In genomic region chr12:120677765-120678473, GRCh38 we compare ENCODE assay signal across 8 cellular contexts. TPM values are rescaled to one million over a fixed set of nuclear protein-coding genes. Genes with fewer than 3 reads are reported as not detected.
DNase-seq lines count a peak whose midpoint lies in the region; ATAC-seq, FAIRE-seq and TF ChIP-seq lines count a peak whose summit lies in the region.

No MANE protein-coding gene starts in this region.

- no peaks in the 10 kb centered on the region for H3K9me3 ChIP-seq in K562 (replicated peaks; ENCODE audit: control insufficient read depth, insufficient read depth, low read depth, low read length)

- H3K36me3 Mint-ChIP-seq in activated CD4-positive, alpha-beta T cell treated with anti-CD3 and anti-CD28 coated beads for 36 hours (ENCODE audit: low read depth), result no peaks in the 10 kb centered on the region
- H3K36me3 Mint-ChIP-seq in stimulated activated memory B cell treated with anti-CD40 and anti-IgM and Interleukin-4, amounts not matched to agents 10 μg/mL and 1 μg/mL and 100 μg/mL, for 72 hours, result no peaks in the 10 kb centered on the region

- peak overlapping the region; percentile 70 for H3K27ac Mint-ChIP-seq in activated CD4-positive, alpha-beta T cell treated with anti-CD3 and anti-CD28 coated beads for 36 hours
- peak overlapping the region; percentile 75 for H3K27ac Mint-ChIP-seq in stimulated activated memory B cell treated with anti-CD40 and anti-IgM and Interleukin-4, amounts not matched to agents 10 μg/mL and 1 μg/mL and 100 μg/mL, for 72 hours

- in situ Hi-C loops in K562 (cut with MboI), result no loop called here

- H3K4me1 ChIP-seq in K562 (replicated peaks in 1 of 2; ENCODE audit: control insufficient read depth in 2 of 2, insufficient read depth in 2 of 2, low read length in 2 of 2), result no peaks in the 10 kb centered on the region; a peak in 2 of 5 replicates

- CTCF ChIA-PET in activated CD4-positive, alpha-beta T cell treated with anti-CD3 and anti-CD28 coated beads for 36 hours (lab: Charles Lee), result interaction anchor here (3.1 kb wide), 1 partner anchor 29 kb away, joined by 18 read pairs; no protein-coding TSS in a partner anchor
- CTCF ChIA-PET in K562 (lab: Yijun Ruan, JAX; ENCODE audit: low intra/inter-chr PET ratio), result no interaction called here

- H4K20me1 ChIP-seq in K562 (replicated peaks; ENCODE audit: control insufficient read depth, insufficient read depth, low read length), result no peaks in the 10 kb centered on the region

- POLR2A ChIA-PET in activated CD4-positive, alpha-beta T cell treated with anti-CD3 and anti-CD28 coated beads for 36 hours (lab: Charles Lee), result interaction anchor here (1.1 kb wide), 1 partner anchor 20 kb away, joined by 3 read pairs; no protein-coding TSS in a partner anchor
- POLR2A ChIA-PET in K562 (lab: Yijun Ruan, JAX), result interaction anchor here (0.6 kb wide), 2 partner anchors 29 to 544 kb away, joined by 3 read pairs; no protein-coding TSS in a partner anchor

- peaks cover 3% of the 10 kb centered on the region for H3K27me3 Mint-ChIP-seq in activated CD4-positive, alpha-beta T cell treated with anti-CD3 and anti-CD28 coated beads for 36 hours
- H3K27me3 Mint-ChIP-seq in stimulated activated memory B cell treated with anti-CD40 and anti-IgM and Interleukin-4, amounts not matched to agents 10 μg/mL and 1 μg/mL and 100 μg/mL, for 72 hours, result no peaks in the 10 kb centered on the region

- TF ChIP-seq POLR2A in K562 (conservative IDR thresholded peaks at IDR 0.05), result no peak

- no TSS peak for BruUV-seq in K562 (replicated peaks; lab: Mats Ljungman, UMichigan)

- peak; percentile 85 for ATAC-seq in activated CD4-positive, alpha-beta T cell treated with anti-CD3 and anti-CD28 coated beads for 36 hours
- ATAC-seq in HG03460 (IDR thresholded peaks at IDR 0.05; ENCODE audit: unreplicated experiment), result peak; percentile 64
- peak; percentile 47; the same call in 1 of the 3 replicates for ATAC-seq in K562
- peak; percentile 86 for ATAC-seq in stimulated activated memory B cell treated with anti-CD40 and anti-IgM and Interleukin-4, amounts not matched to agents 10 μg/mL and 1 μg/mL and 100 μg/mL, for 72 hours
- ATAC-seq in GM18858 (IDR thresholded peaks at IDR 0.05; ENCODE audit: unreplicated experiment), result no peak

- H3K4me1 Mint-ChIP-seq in activated CD4-positive, alpha-beta T cell treated with anti-CD3 and anti-CD28 coated beads for 36 hours, result peaks cover 12% of the 10 kb centered on the region
- peaks cover 52% of the 10 kb centered on the region for H3K4me1 Mint-ChIP-seq in stimulated activated memory B cell treated with anti-CD40 and anti-IgM and Interleukin-4, amounts not matched to agents 10 μg/mL and 1 μg/mL and 100 μg/mL, for 72 hours

- TF ChIP-seq EP300 in K562 (IDR thresholded peaks at IDR 0.05; ENCODE audit: low read length), result no peak

- H3K36me3 ChIP-seq in K562 (ENCODE audit: control insufficient read depth, insufficient read depth, low read length), result no peaks in the 10 kb centered on the region

- H3K27me3 ChIP-seq in K562 (ENCODE audit: control insufficient read depth in 2 of 2, insufficient read depth in 2 of 2, low read length in 2 of 2), result peaks cover 20 to 42% of the 10 kb centered on the region in 2 experiments

- H2AFZ ChIP-seq in K562 (ENCODE audit: low read depth, low read length), result no peak overlapping the region

- no peak overlapping the region for H3K27ac ChIP-seq in K562 (ENCODE audit: extremely low read depth, low read depth, low read length)

- no peak for TF ChIP-seq RAD21 in K562 (CRISPR knock-in tag; conservative IDR thresholded peaks at IDR 0.05 in 1 of 2, IDR thresholded peaks at IDR 0.05 in 1 of 2)

- 3% methylated on average over 7 of the region's 7 CpGs for WGBS in K562 (ENCODE audit: insufficient coverage, low coverage, missing lambda C conversion rate)

- no peak overlapping the region for H3K4me3 ChIP-seq in K562

- no peak for FAIRE-seq in K562 (lab: Jason Lieb, UNC)

- no peak for TF ChIP-seq CTCF in K562 (IDR thresholded peaks at IDR 0.05 in 2 of 3, conservative IDR thresholded peaks at IDR 0.05 in 1 of 3; ENCODE audit: insufficient read depth in 2 of 3, low read depth in 1 of 3, low read length in 3 of 3)

- peak; percentile 47 for DNase-seq in activated CD4-positive, alpha-beta T cell treated with anti-CD3 and anti-CD28 coated beads for 36 hours
- DNase-seq in activated CD4-positive, alpha-beta T cell treated with anti-CD3 and anti-CD28 coated beads for 1 hour, result no peak
- DNase-seq in K562 (ENCODE audit: extremely low read depth in 1 of 4, low spot score in 3 of 4), result peak in 2 of 4 experiments; percentile 22
- DNase-seq in stimulated activated naive CD4-positive, alpha-beta T cell (lab: John Stamatoyannopoulos, UW), result no peak
- DNase-seq in DMS153 treated with DMSO at 0.1 percent for 48 hours (lab: John Stamatoyannopoulos, UW; ENCODE audit: unreplicated experiment), result no peak

- intact Hi-C loops in activated CD4-positive, alpha-beta T cell treated with anti-CD3 and anti-CD28 coated beads for 36 hours (cut with DNase I, micrococcal nuclease), result no loop called here
- intact Hi-C loops in K562 (cut with micrococcal nuclease), result no loop called here

- no peaks in the 10 kb centered on the region for H3K79me2 ChIP-seq in K562 (ENCODE audit: control insufficient read depth, insufficient read depth, low read length)

- no peak overlapping the region for H3K4me3 Mint-ChIP-seq in activated CD4-positive, alpha-beta T cell treated with anti-CD3 and anti-CD28 coated beads for 36 hours
- peak overlapping the region; percentile 48 for H3K4me3 Mint-ChIP-seq in stimulated activated memory B cell treated with anti-CD40 and anti-IgM and Interleukin-4, amounts not matched to agents 10 μg/mL and 1 μg/mL and 100 μg/mL, for 72 hours

- no peak overlapping the region for H3K4me2 ChIP-seq in K562 (ENCODE audit: insufficient read depth, low read length)

- peak overlapping the region in 1 of 2 experiments; percentile 32; a peak in 1 of 4 replicates for H3K9ac ChIP-seq in K562 (ENCODE audit: insufficient read depth in 1 of 2, low read depth in 2 of 2, low read length in 2 of 2)

- no peaks in the 10 kb centered on the region for H3K9me1 ChIP-seq in K562 (ENCODE audit: control insufficient read depth, insufficient read depth, low read length)

- no peaks in the 10 kb centered on the region for H3K9me3 Mint-ChIP-seq in activated CD4-positive, alpha-beta T cell treated with anti-CD3 and anti-CD28 coated beads for 36 hours (ENCODE audit: low read depth)
- H3K9me3 Mint-ChIP-seq in stimulated activated memory B cell treated with anti-CD40 and anti-IgM and Interleukin-4, amounts not matched to agents 10 μg/mL and 1 μg/mL and 100 μg/mL, for 72 hours, result no peaks in the 10 kb centered on the region

RNA-seq across cellular contexts. Expression of gene MLEC, which starts 9.0 kb away (rescaled TPM):
- total RNA-seq in activated CD4-positive, alpha-beta T cell treated with anti-CD3 and anti-CD28 coated beads for 36 hours, result 10 to 100 TPM; 70.6 to 89.5 TPM
- 88.8 and 90.6 TPM in 2 replicates for total RNA-seq in K562 (2011; cell fraction: chromatin; rRNA removed; ENCODE audit: low replicate concordance)
- total RNA-seq in K562 (2011; cell fraction: nucleolus; rRNA removed), result 52.4 and 69.7 TPM in 2 replicates
- 97.0 and 104 TPM in 2 replicates for total RNA-seq in K562 (2011; cell fraction: nucleoplasm; rRNA removed)
- total RNA-seq in K562 (2014; rRNA removed), result 57.8 and 63.6 TPM in 2 replicates
- 90.7 and 93.1 TPM in 2 replicates for total RNA-seq in K562 (2014; rRNA removed; fragmentation: Illumina TruSeq; extraction: Trizol)
- 102 and 108 TPM in 2 replicates for total RNA-seq in K562 (2015; rRNA removed; fragmentation: Illumina TruSeq; extraction: Trizol)
- total RNA-seq in K562 (2021), result 92.9 and 104 TPM in 2 replicates
- 40.2 and 51.9 TPM in 2 replicates for polyA plus RNA-seq in K562 (2011; rRNA removed)
- polyA plus RNA-seq in K562 (2011; cell fraction: cytosol; rRNA removed), result 11.9 and 30.2 TPM in 2 replicates
- polyA plus RNA-seq in K562 (2011; cell fraction: nucleus; rRNA removed), result 22.8 and 31.1 TPM in 2 replicates
- 51.4 and 67.7 TPM in 2 replicates for polyA plus RNA-seq in K562 (2012)
- 73.7 and 94.6 TPM in 2 replicates for polyA plus RNA-seq in K562 (2014; fragmentation: Illumina TruSeq; extraction: Trizol)
- 10 to 100 TPM; 18.5 to 20.5 TPM for polyA plus RNA-seq in K562 (2014; fragmentation: Nextera tagmentation; extraction: Ambion mirVana)
- 40.9 and 45.3 TPM in 2 replicates for polyA plus RNA-seq in K562 (2014; rRNA removed)
- polyA minus RNA-seq in K562 (2011; rRNA and poly(A)+ RNA removed), result 68.4 and 73.2 TPM in 2 replicates
- 40.9 and 51.9 TPM in 2 replicates for polyA minus RNA-seq in K562 (2011; cell fraction: cytosol; rRNA and poly(A)+ RNA removed)
- 6.3 and 17.9 TPM in 2 replicates for polyA minus RNA-seq in K562 (2011; cell fraction: nucleus; rRNA and poly(A)+ RNA removed)

RNA-seq across cellular contexts. Expression of gene UNC119B, which starts 32.3 kb away (rescaled TPM):
- 10 to 100 TPM; 20.1 to 26.6 TPM for total RNA-seq in activated CD4-positive, alpha-beta T cell treated with anti-CD3 and anti-CD28 coated beads for 36 hours
- total RNA-seq in K562 (2011; cell fraction: chromatin; rRNA removed; ENCODE audit: low replicate concordance), result 18.7 and 28.7 TPM in 2 replicates
- 23.0 and 27.2 TPM in 2 replicates for total RNA-seq in K562 (2011; cell fraction: nucleolus; rRNA removed)
- 21.1 and 23.8 TPM in 2 replicates for total RNA-seq in K562 (2011; cell fraction: nucleoplasm; rRNA removed)
- total RNA-seq in K562 (2014; rRNA removed) (14.6 and 15.1 TPM in 2 replicates), K562 (2014; rRNA removed; fragmentation: Illumina TruSeq; extraction: Trizol) (11.9 and 13.8 TPM in 2 replicates), K562 (2015; rRNA removed; fragmentation: Illumina TruSeq; extraction: Trizol) (9.2 and 9.3 TPM in 2 replicates), K562 (2021) (22.2 and 25.0 TPM in 2 replicates)
- polyA plus RNA-seq in K562 (2011; rRNA removed) (26.5 and 34.5 TPM in 2 replicates), K562 (2014; fragmentation: Illumina TruSeq; extraction: Trizol) (16.5 and 19.5 TPM in 2 replicates), K562 (2014; fragmentation: Nextera tagmentation; extraction: Ambion mirVana) (1 to 10 TPM; 4.0 to 6.5 TPM), K562 (2014; rRNA removed) (20.2 and 21.6 TPM in 2 replicates)
- 23.8 and 27.8 TPM in 2 replicates for polyA plus RNA-seq in K562 (2011; cell fraction: cytosol; rRNA removed)
- polyA plus RNA-seq in K562 (2011; cell fraction: nucleus; rRNA removed), result 28.8 and 32.2 TPM in 2 replicates
- polyA plus RNA-seq in K562 (2012), result 17.9 and 20.1 TPM in 2 replicates
- polyA minus RNA-seq in K562 (2011; rRNA and poly(A)+ RNA removed), result 28.0 and 45.8 TPM in 2 replicates
- 13.2 and 21.8 TPM in 2 replicates for polyA minus RNA-seq in K562 (2011; cell fraction: cytosol; rRNA and poly(A)+ RNA removed)
- 17.6 and 18.5 TPM in 2 replicates for polyA minus RNA-seq in K562 (2011; cell fraction: nucleus; rRNA and poly(A)+ RNA removed)

RNA-seq across cellular contexts. Expression of gene CABP1, which starts 37.5 kb away (rescaled TPM):
- under 1 TPM; 0.73 to 0.90 TPM for total RNA-seq in activated CD4-positive, alpha-beta T cell treated with anti-CD3 and anti-CD28 coated beads for 36 hours
- 0.16 TPM in 1 of 2 replicates, not detected in the other for total RNA-seq in K562 (2011; cell fraction: chromatin; rRNA removed; ENCODE audit: low replicate concordance)
- 0.67 TPM in 1 of 2 replicates, not detected in the other for total RNA-seq in K562 (2011; cell fraction: nucleolus; rRNA removed)
- total RNA-seq in K562 (2011; cell fraction: nucleoplasm; rRNA removed), result 0.15 TPM in 1 of 2 replicates, not detected in the other
- total RNA-seq in K562 (2014; rRNA removed), result not detected in 2 replicates
- total RNA-seq in K562 (2014; rRNA removed; fragmentation: Illumina TruSeq; extraction: Trizol), result not detected in 2 replicates
- not detected in 2 replicates for total RNA-seq in K562 (2015; rRNA removed; fragmentation: Illumina TruSeq; extraction: Trizol)
- total RNA-seq in K562 (2021), result not detected in 2 replicates
- not detected in 2 replicates for polyA plus RNA-seq in K562 (2011; rRNA removed)
- 0.04 TPM in 1 of 2 replicates, not detected in the other for polyA plus RNA-seq in K562 (2011; cell fraction: cytosol; rRNA removed)
- polyA plus RNA-seq in K562 (2011; cell fraction: nucleus; rRNA removed), result not detected in 2 replicates
- polyA plus RNA-seq in K562 (2012), result 0.07 TPM in 1 of 2 replicates, not detected in the other
- polyA plus RNA-seq in K562 (2014; fragmentation: Illumina TruSeq; extraction: Trizol), result not detected in 2 replicates
- not detected for polyA plus RNA-seq in K562 (2014; fragmentation: Nextera tagmentation; extraction: Ambion mirVana)
- polyA plus RNA-seq in K562 (2014; rRNA removed), result not detected in 2 replicates
- not detected in 2 replicates for polyA minus RNA-seq in K562 (2011; rRNA and poly(A)+ RNA removed)
- polyA minus RNA-seq in K562 (2011; cell fraction: cytosol; rRNA and poly(A)+ RNA removed), result not detected in 2 replicates
- polyA minus RNA-seq in K562 (2011; cell fraction: nucleus; rRNA and poly(A)+ RNA removed), result not detected in 2 replicates

RNA-seq across cellular contexts. Expression of gene ACADS, which starts 47.7 kb away (rescaled TPM):
- 10 to 100 TPM; 10.1 to 17.4 TPM for total RNA-seq in activated CD4-positive, alpha-beta T cell treated with anti-CD3 and anti-CD28 coated beads for 36 hours
- 6.2 and 32.9 TPM in 2 replicates for total RNA-seq in K562 (2011; cell fraction: chromatin; rRNA removed; ENCODE audit: low replicate concordance)
- total RNA-seq in K562 (2011; cell fraction: nucleolus; rRNA removed), result 34.2 and 46.8 TPM in 2 replicates
- 17.8 and 18.3 TPM in 2 replicates for total RNA-seq in K562 (2011; cell fraction: nucleoplasm; rRNA removed)
- 20.2 and 20.3 TPM in 2 replicates for total RNA-seq in K562 (2014; rRNA removed)
- total RNA-seq in K562 (2014; rRNA removed; fragmentation: Illumina TruSeq; extraction: Trizol), result 2.1 and 3.1 TPM in 2 replicates
- 8.8 and 9.0 TPM in 2 replicates for total RNA-seq in K562 (2015; rRNA removed; fragmentation: Illumina TruSeq; extraction: Trizol)
- total RNA-seq in K562 (2021), result 17.2 and 18.5 TPM in 2 replicates
- 13.6 and 14.1 TPM in 2 replicates for polyA plus RNA-seq in K562 (2011; rRNA removed)
- 15.7 and 34.6 TPM in 2 replicates for polyA plus RNA-seq in K562 (2011; cell fraction: cytosol; rRNA removed)
- polyA plus RNA-seq in K562 (2011; cell fraction: nucleus; rRNA removed), result 34.9 and 56.3 TPM in 2 replicates
- 10.1 and 22.2 TPM in 2 replicates for polyA plus RNA-seq in K562 (2012)
- polyA plus RNA-seq in K562 (2014; fragmentation: Illumina TruSeq; extraction: Trizol), result 3.3 and 8.3 TPM in 2 replicates
- under 1 TPM; 0.06 to 0.14 TPM for polyA plus RNA-seq in K562 (2014; fragmentation: Nextera tagmentation; extraction: Ambion mirVana)
- polyA plus RNA-seq in K562 (2014; rRNA removed), result 18.3 and 20.3 TPM in 2 replicates
- 2.3 and 3.0 TPM in 2 replicates for polyA minus RNA-seq in K562 (2011; rRNA and poly(A)+ RNA removed)
- polyA minus RNA-seq in K562 (2011; cell fraction: cytosol; rRNA and poly(A)+ RNA removed), result 10.6 and 11.6 TPM in 2 replicates
- polyA minus RNA-seq in K562 (2011; cell fraction: nucleus; rRNA and poly(A)+ RNA removed), result 11.1 and 14.4 TPM in 2 replicates
